In the genomic region with DNA sequence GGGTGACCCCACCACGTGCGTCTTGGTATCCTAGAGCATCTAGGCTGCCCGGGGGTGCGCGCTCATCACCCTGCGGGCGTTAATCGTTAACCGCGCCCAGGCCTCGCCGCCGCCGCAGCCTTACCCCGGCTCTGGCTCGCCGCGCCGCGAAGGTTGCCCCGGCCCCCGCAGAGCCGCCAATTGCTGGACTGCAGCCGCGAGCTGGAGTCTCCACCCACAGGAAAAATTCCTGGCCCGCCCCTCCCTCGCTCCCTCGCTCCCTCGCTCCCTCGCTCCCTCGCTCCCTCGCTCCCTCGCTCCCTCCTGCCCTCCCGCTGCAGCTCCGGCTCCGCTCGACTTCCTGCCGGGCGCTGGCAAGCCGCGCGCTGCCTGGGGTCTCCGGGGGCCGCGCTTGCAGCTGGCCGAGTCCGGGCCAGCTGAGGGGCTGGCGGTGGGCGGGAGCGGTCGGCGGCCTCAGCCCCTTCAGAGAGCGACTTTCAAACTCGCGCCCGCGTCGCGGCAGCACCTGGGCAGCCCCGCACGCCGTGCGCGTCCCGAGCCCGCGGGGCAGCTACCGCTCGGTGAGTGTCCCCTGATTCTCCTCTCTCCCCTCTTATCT, we compare ENCODE assay signal across 8 cellular contexts. TPM values are rescaled to one million over a fixed set of nuclear protein-coding genes. Genes with fewer than 3 reads are reported as not detected.
DNase-seq lines count a peak whose midpoint lies in the region; ATAC-seq, FAIRE-seq and TF ChIP-seq lines count a peak whose summit lies in the region.

A gene (plus strand): TSS at position 280 of the 598 bp plus-strand sequence. CDS start 23,208 bp downstream, outside the sequence.

- intact Hi-C loops in K562 (cut with micrococcal nuclease), result no loop called here

- H3K4me1 ChIP-seq in K562 (replicated peaks in 1 of 2; ENCODE audit: control insufficient read depth in 2 of 2, insufficient read depth in 2 of 2, low read length in 2 of 2) (peaks cover 0 to 18% of the 10 kb centered on the region in 2 experiments; a peak in 2 of 5 replicates), trophoblast cell (ENCODE audit: control insufficient read depth in 1 of 2, insufficient read depth in 2 of 2, low read length in 2 of 2) (peaks cover 16 to 37% of the 10 kb centered on the region in 2 experiments)

- H3K14ac ChIP-seq in trophoblast cell (ENCODE audit: low read length), result peak within 1 kb of the TSS; percentile 90

- TF ChIP-seq CTCF in HFF-Myc (IDR thresholded peaks at IDR 0.05; ENCODE audit: low read depth, low read length, missing control alignments), result no peak
- TF ChIP-seq CTCF in K562 (IDR thresholded peaks at IDR 0.05 in 2 of 3, conservative IDR thresholded peaks at IDR 0.05 in 1 of 3; ENCODE audit: insufficient read depth in 2 of 3, low read depth in 1 of 3, low read length in 3 of 3), result no peak
- no peak for TF ChIP-seq CTCF in GM10266 (IDR thresholded peaks at IDR 0.05; ENCODE audit: control insufficient read depth, insufficient read depth, low read depth, missing control alignments)

- H2BK5ac ChIP-seq in trophoblast cell (ENCODE audit: low read depth, low read length, poor library complexity), result peak within 1 kb of the TSS; percentile 99

- no peaks in the 10 kb centered on the region for H4K20me1 ChIP-seq in K562 (replicated peaks; ENCODE audit: control insufficient read depth, insufficient read depth, low read length)

- H4K91ac ChIP-seq in trophoblast cell (ENCODE audit: low read depth, low read length), result peak within 1 kb of the TSS; percentile 99

- H3K4me3 ChIP-seq in HFF-Myc (replicated peaks; ENCODE audit: low read depth, low read length) (peak within 1 kb of the TSS; percentile 82), K562 (no peak within 1 kb of the TSS; the same call in 1 of the 2 replicates), trophoblast cell (ENCODE audit: low read depth, low read length) (peak within 1 kb of the TSS; percentile 98)

- H2AK5ac ChIP-seq in trophoblast cell (ENCODE audit: low read length), result peak within 1 kb of the TSS; percentile 98

- H3K27me3 ChIP-seq in K562 (ENCODE audit: control insufficient read depth in 2 of 2, insufficient read depth in 2 of 2, low read length in 2 of 2) (peaks cover 29 to 64% of the 10 kb centered on the region in 2 experiments), trophoblast cell (ENCODE audit: insufficient read depth, low read length) (no peaks in the 10 kb centered on the region)

- BruUV-seq in K562 (replicated peaks; lab: Mats Ljungman, UMichigan), result no TSS peak

- H2AFZ ChIP-seq in K562 (ENCODE audit: low read depth, low read length) (no peak within 1 kb of the TSS), trophoblast cell (ENCODE audit: insufficient read depth, low read length, poor library complexity) (peak within 1 kb of the TSS; percentile 92)

- peak within 1 kb of the TSS; percentile 90 for H4K8ac ChIP-seq in trophoblast cell (ENCODE audit: low read depth, low read length)

- in situ Hi-C loops in K562 (cut with MboI), result no loop called here

- H3K27ac ChIP-seq in K562 (ENCODE audit: extremely low read depth, low read depth, low read length), result no peak within 1 kb of the TSS
- peak within 1 kb of the TSS; percentile 93 for H3K27ac ChIP-seq in trophoblast cell (ENCODE audit: low read depth, low read length)

- peak within 1 kb of the TSS; percentile 99 for H3K23ac ChIP-seq in trophoblast cell (ENCODE audit: low read length)

- WGBS in K562 (ENCODE audit: insufficient coverage, low coverage, missing lambda C conversion rate), result 9% methylated on average over 23 of the region's 69 CpGs
- no CpG with 5 or more reads among the region's 69 CpGs for WGBS in trophoblast cell (ENCODE audit: extremely low coverage, insufficient coverage, insufficient read length)

- H3K79me1 ChIP-seq in trophoblast cell (ENCODE audit: low read length), result peaks cover 44% of the 10 kb centered on the region

- peak within 1 kb of the TSS; percentile 95 for H4K12ac ChIP-seq in trophoblast cell (ENCODE audit: low read depth, low read length)

- ATAC-seq in K562, result peak; percentile 62

- CTCF ChIA-PET in K562 (lab: Yijun Ruan, JAX; ENCODE audit: low intra/inter-chr PET ratio), result no interaction called here

- H3K9me1 ChIP-seq in K562 (ENCODE audit: control insufficient read depth, insufficient read depth, low read length), result no peaks in the 10 kb centered on the region

- TF ChIP-seq POLR2A in K562 (conservative IDR thresholded peaks at IDR 0.05), result no peak

- no peak within 1 kb of the TSS for H3K4me2 ChIP-seq in K562 (ENCODE audit: insufficient read depth, low read length)
- H3K4me2 ChIP-seq in trophoblast cell (ENCODE audit: low read length), result peak within 1 kb of the TSS; percentile 91

- POLR2A ChIA-PET in K562 (lab: Yijun Ruan, JAX), result interaction anchor here (0.7 to 1.5 kb wide), 3 partner anchors 11 to 210 kb away, joined by 3 to 5 read pairs (median 3); a partner anchor contains a TSS

- H3K9ac ChIP-seq in K562 (ENCODE audit: insufficient read depth in 1 of 2, low read depth in 2 of 2, low read length in 2 of 2) (no peak within 1 kb of the TSS), trophoblast cell (ENCODE audit: low read length) (peak within 1 kb of the TSS; percentile 98)

- peak within 1 kb of the TSS; percentile 99 for H3K18ac ChIP-seq in trophoblast cell (ENCODE audit: low read length)

- DNase-seq in AG20443 (ENCODE audit: low spot score) (peak; percentile 89), HFF-Myc (ENCODE audit: extremely low read depth, low read depth) (no peak), RKO (ENCODE audit: low spot score) (peak; percentile 78), K562 (ENCODE audit: extremely low read depth in 1 of 4, low spot score in 3 of 4) (peak; percentile 9 to 50 (median 32)), hepatic stellate cell (ENCODE audit: low spot score) (peak; percentile 81), trophoblast cell (peak; percentile 64 to 75), NOMO-1 treated with DMSO at 0.1 percent for 48 hours (lab: John Stamatoyannopoulos, UW; ENCODE audit: unreplicated experiment) (no peak), GM10266 (ENCODE audit: extremely low spot score) (no peak)

- peak within 1 kb of the TSS; percentile 99 for H2BK120ac ChIP-seq in trophoblast cell (ENCODE audit: insufficient read depth, low read length, poor library complexity)

- no peak for FAIRE-seq in K562 (lab: Jason Lieb, UNC)

- peak within 1 kb of the TSS; percentile 100 for H3K4ac ChIP-seq in trophoblast cell (ENCODE audit: low read depth, low read length)

- no peak for TF ChIP-seq EP300 in K562 (IDR thresholded peaks at IDR 0.05; ENCODE audit: low read length)

- no peaks in the 10 kb centered on the region for H3K79me2 ChIP-seq in K562 (ENCODE audit: control insufficient read depth, insufficient read depth, low read length)
- H3K79me2 ChIP-seq in trophoblast cell (ENCODE audit: control insufficient read depth, insufficient read depth, low read length, poor library complexity), result peaks cover 38% of the 10 kb centered on the region

- H2BK12ac ChIP-seq in trophoblast cell (ENCODE audit: low read length), result peak within 1 kb of the TSS; percentile 94

- H3K36me3 ChIP-seq in K562 (ENCODE audit: control insufficient read depth, insufficient read depth, low read length) (no peaks in the 10 kb centered on the region), trophoblast cell (ENCODE audit: control insufficient read depth in 1 of 2, insufficient read depth in 2 of 2, low read length in 2 of 2) (no peaks in the 10 kb centered on the region)

- TF ChIP-seq RAD21 in K562 (CRISPR knock-in tag; conservative IDR thresholded peaks at IDR 0.05 in 1 of 2, IDR thresholded peaks at IDR 0.05 in 1 of 2), result no peak

- H3K9me3 ChIP-seq in K562 (replicated peaks; ENCODE audit: control insufficient read depth, insufficient read depth, low read depth, low read length) (no peaks in the 10 kb centered on the region), trophoblast cell (ENCODE audit: insufficient read depth, low read depth, low read length) (no peaks in the 10 kb centered on the region)

TF ChIP-seq in K562, 482 proteins besides CTCF, POLR2A, EP300 and RAD21:
- TF ChIP-seq EGR1 (conservative IDR thresholded peaks at IDR 0.05) (0 out of 2 replicates have a peak, but pooled peaks have one; percentile 13), RNF2 (IDR thresholded peaks at IDR 0.05) (peak; percentile 27; the same call in 1 of the 2 replicates), IFI16 (CRISPR knock-in tag; IDR thresholded peaks at IDR 0.05) (no peak)

RNA-seq across cellular contexts. Expression of the gene that starts here (rescaled TPM):
- total RNA-seq in K562 (2011; cell fraction: chromatin; rRNA removed; ENCODE audit: low replicate concordance), result 0.07 TPM in 1 of 2 replicates, not detected in the other
- total RNA-seq in K562 (2011; cell fraction: nucleolus; rRNA removed), result not detected in 2 replicates
- total RNA-seq in K562 (2011; cell fraction: nucleoplasm; rRNA removed), result not detected in 2 replicates
- not detected in 2 replicates for total RNA-seq in K562 (2014; rRNA removed)
- total RNA-seq in K562 (2014; rRNA removed; fragmentation: Illumina TruSeq; extraction: Trizol), result not detected in 2 replicates
- not detected in 2 replicates for total RNA-seq in K562 (2015; rRNA removed; fragmentation: Illumina TruSeq; extraction: Trizol)
- total RNA-seq in K562 (2021), result 0.11 and 0.16 TPM in 2 replicates
- 0.04 TPM in 1 of 2 replicates, not detected in the other for polyA plus RNA-seq in K562 (2011; rRNA removed)
- polyA plus RNA-seq in K562 (2011; cell fraction: cytosol; rRNA removed), result 0.06 and 0.16 TPM in 2 replicates
- polyA plus RNA-seq in K562 (2011; cell fraction: nucleus; rRNA removed), result 0.16 and 0.25 TPM in 2 replicates
- polyA plus RNA-seq in K562 (2012), result 0.08 TPM in 1 of 2 replicates, not detected in the other
- polyA plus RNA-seq in K562 (2014; fragmentation: Illumina TruSeq; extraction: Trizol), result not detected in 2 replicates
- not detected for polyA plus RNA-seq in K562 (2014; fragmentation: Nextera tagmentation; extraction: Ambion mirVana)
- polyA plus RNA-seq in K562 (2014; rRNA removed), result not detected in 2 replicates
- not detected in 2 replicates for polyA minus RNA-seq in K562 (2011; rRNA and poly(A)+ RNA removed)
- 2.6 TPM in 1 of 2 replicates, not detected in the other for polyA minus RNA-seq in K562 (2011; cell fraction: cytosol; rRNA and poly(A)+ RNA removed)
- polyA minus RNA-seq in K562 (2011; cell fraction: nucleus; rRNA and poly(A)+ RNA removed), result under 0.01 and 0.27 TPM in 2 replicates
- polyA plus RNA-seq in trophoblast cell (2013), result 54.5 and 57.2 TPM in 2 replicates

Comparison
In these comparisons a context has a peak if more than half of its experiments do, and no peak if none do; other contexts are left out.
1. DNase-seq: peak in AG20443 (single experiment), RKO (single experiment), K562 (4 of 4), hepatic stellate cell (single experiment) and trophoblast cell (2 of 2); none in HFF-Myc (single experiment), NOMO-1 treated with DMSO at 0.1 percent for 48 hours (single experiment) and GM10266 (single experiment).